In the genomic region with DNA sequence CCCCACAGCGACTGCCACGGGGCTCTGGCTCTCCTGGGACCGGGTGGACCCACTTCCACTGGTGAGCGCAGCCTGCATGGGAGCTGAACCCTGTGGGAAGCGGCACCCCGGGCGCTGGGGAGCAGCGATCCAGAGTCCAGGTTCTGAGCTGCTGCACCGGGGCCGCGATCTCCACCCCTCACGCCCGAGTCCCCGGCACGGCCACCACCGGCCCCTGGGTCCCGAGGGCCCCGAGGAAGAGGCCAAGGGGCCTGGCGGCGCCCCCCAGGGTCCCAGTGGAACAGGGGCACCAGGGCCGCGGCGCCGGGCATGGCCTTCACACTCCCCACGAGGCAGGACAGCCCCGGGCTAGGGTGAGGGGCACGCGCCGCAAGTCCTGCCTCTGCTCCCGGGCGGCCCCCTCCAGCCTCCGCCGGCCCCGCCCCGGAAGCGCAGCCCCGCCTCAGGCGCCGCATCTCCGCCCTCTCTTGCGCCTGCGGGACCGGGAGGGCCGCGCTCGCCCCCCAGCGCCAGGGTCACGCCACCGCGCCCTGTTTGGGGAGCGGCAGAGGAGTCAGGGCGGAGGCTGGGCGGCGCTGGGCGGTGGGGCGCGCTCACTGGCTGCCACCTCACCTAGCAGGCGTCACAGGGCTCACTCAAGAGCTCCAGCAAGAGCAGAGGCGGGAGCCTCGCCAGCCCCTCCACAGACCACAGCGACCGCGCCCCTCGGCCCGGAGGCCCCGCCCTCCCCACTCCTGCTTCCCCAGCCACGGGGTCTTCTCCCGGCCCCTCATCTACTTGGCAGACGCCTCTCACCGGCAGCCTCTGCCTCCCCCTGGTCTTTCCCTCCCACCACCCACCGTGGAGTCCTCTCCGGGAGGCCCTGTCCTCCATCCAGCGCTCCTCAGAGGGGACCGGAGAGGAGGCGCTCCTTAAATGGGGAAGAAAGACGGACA, we compare ENCODE assay signal across 1 cellular context.
TF ChIP-seq lines count a peak whose summit lies in the region.

No MANE protein-coding gene starts in this region.

TF ChIP-seq in K562, 482 proteins besides CTCF, POLR2A, EP300 and RAD21 (continues in another document):
- no peak for TF ChIP-seq ZNF584 (CRISPR knock-in tag; IDR thresholded peaks at IDR 0.05; ENCODE audit: low read depth)
- no peak for TF ChIP-seq ZNF316 (IDR thresholded peaks at IDR 0.05)
- 0 out of 4 replicates have a peak, but pooled peaks of 1 of the 2 experiments have one; percentile 16 for TF ChIP-seq SRF (CRISPR knock-in tag; IDR thresholded peaks at IDR 0.05)
- TF ChIP-seq TFAM (CRISPR knock-in tag; conservative IDR thresholded peaks at IDR 0.05) = no peak
- no peak for TF ChIP-seq ZBTB17 (CRISPR knock-in tag; IDR thresholded peaks at IDR 0.05)
- peak; percentile 77; the same call in 1 of the 2 replicates for TF ChIP-seq RB1 (IDR thresholded peaks at IDR 0.05; ENCODE audit: low read depth)
- no peak for TF ChIP-seq SMARCB1 (IDR thresholded peaks at IDR 0.05; ENCODE audit: insufficient read length, low read depth)
- peak; percentile 80; the same call in 1 of the 2 replicates for TF ChIP-seq HNRNPL (IDR thresholded peaks at IDR 0.05; ENCODE audit: low read depth, low read length)
- no peak for TF ChIP-seq UBTF (IDR thresholded peaks at IDR 0.05; ENCODE audit: borderline replicate concordance in 1 of 2, low read depth in 2 of 2, low read length in 2 of 2)
- peak; percentile 74 for TF ChIP-seq VEZF1 (CRISPR knock-in tag; IDR thresholded peaks at IDR 0.05)
- no peak for TF ChIP-seq CBX5 (IDR thresholded peaks at IDR 0.05; ENCODE audit: borderline replicate concordance, low read depth)
- no peak for TF ChIP-seq NR2C2 (CRISPR knock-in tag; IDR thresholded peaks at IDR 0.05)
- TF ChIP-seq NR2C2 (tag; IDR thresholded peaks at IDR 0.05) = no peak
- TF ChIP-seq ETS1 (conservative IDR thresholded peaks at IDR 0.05; ENCODE audit: control insufficient read depth, low read depth, low read length) = no peak
- TF ChIP-seq TBL1XR1 (IDR thresholded peaks at IDR 0.05; ENCODE audit: low read length in 2 of 2) = no peak
- peak; percentile 59 for TF ChIP-seq SP1 (CRISPR knock-in tag; IDR thresholded peaks at IDR 0.05)
- no peak for TF ChIP-seq CREB3 (tag; conservative IDR thresholded peaks at IDR 0.05; ENCODE audit: low read depth)
- no peak for TF ChIP-seq ZNF165 (CRISPR knock-in tag; IDR thresholded peaks at IDR 0.05; ENCODE audit: borderline replicate concordance)
- TF ChIP-seq, protein P1, sequence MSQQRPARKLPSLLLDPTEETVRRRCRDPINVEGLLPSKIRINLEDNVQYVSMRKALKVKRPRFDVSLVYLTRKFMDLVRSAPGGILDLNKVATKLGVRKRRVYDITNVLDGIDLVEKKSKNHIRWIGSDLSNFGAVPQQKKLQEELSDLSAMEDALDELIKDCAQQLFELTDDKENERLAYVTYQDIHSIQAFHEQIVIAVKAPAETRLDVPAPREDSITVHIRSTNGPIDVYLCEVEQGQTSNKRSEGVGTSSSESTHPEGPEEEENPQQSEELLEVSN (IDR thresholded peaks at IDR 0.05; ENCODE audit: borderline replicate concordance in 1 of 2, extremely low read depth in 1 of 2, insufficient read depth in 1 of 2, insufficient read length in 1 of 2, low read depth in 1 of 2, low read length in 1 of 2, poor library complexity in 1 of 2, severe bottlenecking in 1 of 2) = peak in 1 of 2 experiments; percentile 42
- TF ChIP-seq PHF8 (IDR thresholded peaks at IDR 0.05; ENCODE audit: borderline replicate concordance, low read length) = peak; percentile 53; the same call in 1 of the 2 replicates
- peak; percentile 35; the same call in 1 of the 2 replicates for TF ChIP-seq SAFB (IDR thresholded peaks at IDR 0.05; ENCODE audit: borderline replicate concordance, low read depth, low read length)
- TF ChIP-seq RNF2 (IDR thresholded peaks at IDR 0.05) = no peak
- TF ChIP-seq CCNT2 (IDR thresholded peaks at IDR 0.05; ENCODE audit: borderline replicate concordance, extremely low read depth, insufficient read length, low read depth, low read length) = peak; percentile 76
- peak; percentile 51; the same call in 1 of the 2 replicates for TF ChIP-seq ESRRA (IDR thresholded peaks at IDR 0.05; ENCODE audit: borderline replicate concordance, low read depth)
- TF ChIP-seq THAP12 (CRISPR knock-in tag; IDR thresholded peaks at IDR 0.05) = no peak
- TF ChIP-seq DPF2 (IDR thresholded peaks at IDR 0.05) = 0 out of 2 replicates have a peak, but pooled peaks have one; percentile 22
- no peak for TF ChIP-seq ZNF76 (CRISPR knock-in tag; IDR thresholded peaks at IDR 0.05; ENCODE audit: borderline replicate concordance)
- TF ChIP-seq ZNF282 (CRISPR knock-in tag; IDR thresholded peaks at IDR 0.05) = no peak
- peak; percentile 43; the same call in 1 of the 2 replicates for TF ChIP-seq ATF7 (IDR thresholded peaks at IDR 0.05)
- 0 out of 2 replicates have a peak, but pooled peaks have one; percentile 29 for TF ChIP-seq KLF1 (tag; IDR thresholded peaks at IDR 0.05)
- TF ChIP-seq KLF6 (CRISPR knock-in tag; IDR thresholded peaks at IDR 0.05; ENCODE audit: borderline replicate concordance) = no peak
- peak; percentile 57 for TF ChIP-seq STAG1 (CRISPR knock-in tag; IDR thresholded peaks at IDR 0.05; ENCODE audit: borderline replicate concordance)
- TF ChIP-seq PHB2 (IDR thresholded peaks at IDR 0.05; ENCODE audit: low read depth) = no peak
- TF ChIP-seq MAZ (CRISPR knock-in tag; conservative IDR thresholded peaks at IDR 0.05 in 1 of 2, IDR thresholded peaks at IDR 0.05 in 1 of 2) = peak in 1 of 2 experiments; percentile 80; a peak in 3 of 4 replicates
- peak; percentile 62 for TF ChIP-seq CXXC5 (CRISPR knock-in tag; IDR thresholded peaks at IDR 0.05)
- TF ChIP-seq NONO (IDR thresholded peaks at IDR 0.05; ENCODE audit: low read depth in 2 of 2, low read length in 1 of 2) = peak in 1 of 2 experiments; percentile 71; a peak in 1 of 4 replicates
- TF ChIP-seq ZNF696 (CRISPR knock-in tag; conservative IDR thresholded peaks at IDR 0.05) = no peak
- TF ChIP-seq CREM (IDR thresholded peaks at IDR 0.05; ENCODE audit: low read depth) = peak; percentile 71
- TF ChIP-seq ETV6 (IDR thresholded peaks at IDR 0.05; ENCODE audit: borderline replicate concordance in 1 of 2, low read depth in 2 of 2, low read length in 1 of 2) = no peak
- no peak for TF ChIP-seq ETV6 (CRISPR knock-in tag; IDR thresholded peaks at IDR 0.05; ENCODE audit: borderline replicate concordance)
- no peak for TF ChIP-seq DLX4 (CRISPR knock-in tag; IDR thresholded peaks at IDR 0.05)
- TF ChIP-seq CTCFL (IDR thresholded peaks at IDR 0.05; ENCODE audit: borderline replicate concordance, insufficient read depth, low read depth, low read length, poor library complexity, severe bottlenecking) = no peak
- TF ChIP-seq EGR1 (conservative IDR thresholded peaks at IDR 0.05) = no peak
- TF ChIP-seq FOXP4 (CRISPR knock-in tag; IDR thresholded peaks at IDR 0.05; ENCODE audit: borderline replicate concordance) = no peak
- no peak for TF ChIP-seq ATF1 (CRISPR knock-in tag; IDR thresholded peaks at IDR 0.05)
- 0 out of 2 replicates have a peak, but pooled peaks have one; percentile 23 for TF ChIP-seq ATF1 (tag; IDR thresholded peaks at IDR 0.05)
- TF ChIP-seq ZNF143 (CRISPR knock-in tag; IDR thresholded peaks at IDR 0.05) = no peak
- no peak for TF ChIP-seq SMAD2 (IDR thresholded peaks at IDR 0.05; ENCODE audit: low read depth, low read length)
- TF ChIP-seq ZFX (CRISPR knock-in tag; IDR thresholded peaks at IDR 0.05) = peak; percentile 42; the same call in 1 of the 2 replicates
- no peak for TF ChIP-seq ZC3H8 (IDR thresholded peaks at IDR 0.05)
- no peak for TF ChIP-seq ZNF140 (CRISPR knock-in tag; IDR thresholded peaks at IDR 0.05)
- TF ChIP-seq MECOM (CRISPR knock-in tag; IDR thresholded peaks at IDR 0.05) = no peak
- no peak for TF ChIP-seq CEBPB (tag; IDR thresholded peaks at IDR 0.05)
